ENCODE assay signal across 8 cellular contexts in genomic region chr10:3850999-3851937, GRCh38.
DNase-seq lines count a peak whose midpoint lies in the region; ATAC-seq and TF ChIP-seq lines count a peak whose summit lies in the region.

No MANE protein-coding gene starts in this region.

- intact Hi-C loops in activated CD8-positive, alpha-beta T cell treated with anti-CD3 and anti-CD28 coated beads for 36 hours (cut with micrococcal nuclease) = loop anchor here (5.0 kb wide), 1 partner anchor 44 kb away; no protein-coding TSS in a partner anchor

- no peak overlapping the region for H3K4me3 ChIP-seq in astrocyte of the spinal cord (ENCODE audit: low read depth, low read length)

- no peak for ATAC-seq in activated CD8-positive, alpha-beta T cell treated with anti-CD3 and anti-CD28 coated beads for 36 hours
- ATAC-seq in activated CD8-positive, alpha-beta T cell treated with anti-CD3 and anti-CD28 coated beads, Interleukin-2, amount 10 ng/mL, durations not matched to agents 7 days and 5 days = no peak
- ATAC-seq in left lobe of liver (peak; percentile 6), GM19035 (IDR thresholded peaks at IDR 0.05; ENCODE audit: unreplicated experiment) (no peak)

- H3K27ac Mint-ChIP-seq in activated CD8-positive, alpha-beta T cell treated with anti-CD3 and anti-CD28 coated beads for 36 hours = peak overlapping the region; percentile 91
- no peak overlapping the region for H3K27ac Mint-ChIP-seq in activated CD8-positive, alpha-beta T cell treated with anti-CD3 and anti-CD28 coated beads, Interleukin-2, amount 10 ng/mL, durations not matched to agents 7 days and 5 days
- peak overlapping the region; percentile 97 for H3K27ac Mint-ChIP-seq in type B pancreatic cell

- H3K36me3 Mint-ChIP-seq in activated CD8-positive, alpha-beta T cell treated with anti-CD3 and anti-CD28 coated beads for 36 hours (ENCODE audit: low read depth) = no peaks in the 10 kb centered on the region
- H3K36me3 Mint-ChIP-seq in activated CD8-positive, alpha-beta T cell treated with anti-CD3 and anti-CD28 coated beads, Interleukin-2, amount 10 ng/mL, durations not matched to agents 7 days and 5 days (ENCODE audit: low read depth) = peaks cover 2% of the 10 kb centered on the region
- H3K36me3 Mint-ChIP-seq in type B pancreatic cell = peaks cover 3% of the 10 kb centered on the region

- no peak for TF ChIP-seq CTCF in activated CD8-positive, alpha-beta T cell treated with anti-CD3 and anti-CD28 coated beads for 36 hours (IDR thresholded peaks at IDR 0.05)
- TF ChIP-seq CTCF in astrocyte of the spinal cord (IDR thresholded peaks at IDR 0.05; ENCODE audit: low read depth, low read length) = no peak
- no peak for TF ChIP-seq CTCF in type B pancreatic cell (conservative IDR thresholded peaks at IDR 0.05)

- DNase-seq in activated CD8-positive, alpha-beta T cell treated with anti-CD3 and anti-CD28 coated beads for 36 hours = no peak
- no peak for DNase-seq in activated CD8-positive, alpha-beta T cell treated with anti-CD3 and anti-CD28 coated beads, Interleukin-2, amount 10 ng/mL, durations not matched to agents 7 days and 5 days
- DNase-seq in M059J (ENCODE audit: low read depth) (peak; percentile 73), astrocyte of the spinal cord (ENCODE audit: low read depth, low spot score) (peak; percentile 90), left lobe of liver (ENCODE audit: low spot score) (no peak), type B pancreatic cell (ENCODE audit: extremely low spot score, unreplicated experiment) (no peak), NCI-H187 treated with DMSO at 0.1 percent for 48 hours (lab: John Stamatoyannopoulos, UW) (no peak)

- CTCF ChIA-PET in activated CD8-positive, alpha-beta T cell treated with anti-CD3 and anti-CD28 coated beads for 36 hours (lab: Charles Lee) = interaction anchor here (0.7 to 1.7 kb wide), 8 partner anchors 14 to 611 kb away, joined by 3 to 7 read pairs (median 3); partner anchors contain the start of gene KLF6
- CTCF ChIA-PET in activated CD8-positive, alpha-beta T cell treated with anti-CD3 and anti-CD28 coated beads, Interleukin-2, amount 10 ng/mL, durations not matched to agents 7 days and 5 days (lab: Charles Lee) = interaction anchor here (1.0 to 2.5 kb wide), 5 partner anchors 8 to 69 kb away, joined by 5 to 10 read pairs (median 6); no protein-coding TSS in a partner anchor

- H3K4me3 Mint-ChIP-seq in activated CD8-positive, alpha-beta T cell treated with anti-CD3 and anti-CD28 coated beads for 36 hours = no peak overlapping the region
- H3K4me3 Mint-ChIP-seq in activated CD8-positive, alpha-beta T cell treated with anti-CD3 and anti-CD28 coated beads, Interleukin-2, amount 10 ng/mL, durations not matched to agents 7 days and 5 days = no peak overlapping the region
- H3K4me3 Mint-ChIP-seq in type B pancreatic cell = peak overlapping the region; percentile 15

- H3K4me1 Mint-ChIP-seq in activated CD8-positive, alpha-beta T cell treated with anti-CD3 and anti-CD28 coated beads for 36 hours (ENCODE audit: low read depth) = peaks cover 47% of the 10 kb centered on the region
- peaks cover 29% of the 10 kb centered on the region for H3K4me1 Mint-ChIP-seq in activated CD8-positive, alpha-beta T cell treated with anti-CD3 and anti-CD28 coated beads, Interleukin-2, amount 10 ng/mL, durations not matched to agents 7 days and 5 days (ENCODE audit: low read depth)
- H3K4me1 Mint-ChIP-seq in type B pancreatic cell (ENCODE audit: unreplicated experiment) = peaks cover 40% of the 10 kb centered on the region

- peaks cover 7% of the 10 kb centered on the region for H3K9me3 Mint-ChIP-seq in activated CD8-positive, alpha-beta T cell treated with anti-CD3 and anti-CD28 coated beads for 36 hours
- H3K9me3 Mint-ChIP-seq in activated CD8-positive, alpha-beta T cell treated with anti-CD3 and anti-CD28 coated beads, Interleukin-2, amount 10 ng/mL, durations not matched to agents 7 days and 5 days (ENCODE audit: insufficient read depth) = peaks cover 4% of the 10 kb centered on the region
- peaks cover 5% of the 10 kb centered on the region for H3K9me3 Mint-ChIP-seq in type B pancreatic cell

- POLR2A ChIA-PET in activated CD8-positive, alpha-beta T cell treated with anti-CD3 and anti-CD28 coated beads for 36 hours (lab: Charles Lee) = interaction anchor here (0.5 to 9.1 kb wide), 9 partner anchors 15 to 85 kb away, joined by 3 to 77 read pairs (median 4); partner anchors contain the start of gene KLF6
- POLR2A ChIA-PET in activated CD8-positive, alpha-beta T cell treated with anti-CD3 and anti-CD28 coated beads, Interleukin-2, amount 10 ng/mL, durations not matched to agents 7 days and 5 days (lab: Charles Lee) = interaction anchor here (0.9 to 4.5 kb wide), 6 partner anchors 14 to 97 kb away, joined by 3 to 69 read pairs (median 8); partner anchors contain the start of gene KLF6

- in situ Hi-C loops in astrocyte of the spinal cord (cut with HindIII; ENCODE audit: low sequenced_read_pairs) = no loop called here

- H3K27me3 Mint-ChIP-seq in activated CD8-positive, alpha-beta T cell treated with anti-CD3 and anti-CD28 coated beads for 36 hours = no peaks in the 10 kb centered on the region
- no peaks in the 10 kb centered on the region for H3K27me3 Mint-ChIP-seq in activated CD8-positive, alpha-beta T cell treated with anti-CD3 and anti-CD28 coated beads, Interleukin-2, amount 10 ng/mL, durations not matched to agents 7 days and 5 days (ENCODE audit: low read depth)
- H3K27me3 Mint-ChIP-seq in type B pancreatic cell = no peaks in the 10 kb centered on the region

Comparison
In these comparisons a context has a peak if more than half of its experiments do, and no peak if none do; other contexts are left out.
1. DNase-seq: peak in M059J (single experiment) and astrocyte of the spinal cord (single experiment); none in activated CD8-positive, alpha-beta T cell treated with anti-CD3 and anti-CD28 coated beads for 36 hours (single experiment), activated CD8-positive, alpha-beta T cell treated with anti-CD3 and anti-CD28 coated beads, Interleukin-2, amount 10 ng/mL, durations not matched to agents 7 days and 5 days (single experiment), left lobe of liver (single experiment), type B pancreatic cell (single experiment) and NCI-H187 treated with DMSO at 0.1 percent for 48 hours (single experiment).